Comparison of ENCODE assay signal across 1 cellular context in the genomic region with DNA sequence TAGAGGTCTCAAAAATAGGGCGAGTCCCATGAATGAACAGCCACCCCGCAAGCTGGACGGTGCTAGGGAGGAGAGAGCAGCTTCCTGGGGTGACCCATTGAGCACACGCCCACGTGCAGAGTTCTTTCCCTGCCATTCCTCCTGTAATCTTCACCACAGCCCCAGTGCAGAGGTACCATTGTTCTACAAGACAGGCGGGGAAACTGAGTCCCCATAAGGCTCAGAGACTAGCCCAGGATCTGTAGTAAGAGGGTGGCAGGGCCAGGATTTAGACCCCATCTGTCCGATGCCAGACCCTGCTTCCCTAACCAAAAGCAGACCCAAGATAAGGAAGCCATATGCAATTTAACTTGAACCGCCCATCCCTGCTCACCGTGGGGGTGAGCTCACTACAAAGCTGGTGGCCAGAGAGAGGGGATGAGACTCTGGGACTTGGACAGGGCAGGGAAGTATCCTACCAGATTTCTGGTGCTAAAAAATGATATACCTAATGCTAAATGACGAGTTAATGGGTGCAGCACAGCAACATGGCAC.
TF ChIP-seq lines count a peak whose summit lies in the region.

No MANE protein-coding gene starts in this region.

TF ChIP-seq in IMR-90, 13 proteins besides CTCF, POLR2A, EP300 and RAD21:
- TF ChIP-seq CEBPB (IDR thresholded peaks at IDR 0.05; ENCODE audit: low read depth, low read length) = no peak
- TF ChIP-seq MXI1 (IDR thresholded peaks at IDR 0.05; ENCODE audit: borderline replicate concordance, low read depth, low read length) = no peak
- TF ChIP-seq, protein P1, sequence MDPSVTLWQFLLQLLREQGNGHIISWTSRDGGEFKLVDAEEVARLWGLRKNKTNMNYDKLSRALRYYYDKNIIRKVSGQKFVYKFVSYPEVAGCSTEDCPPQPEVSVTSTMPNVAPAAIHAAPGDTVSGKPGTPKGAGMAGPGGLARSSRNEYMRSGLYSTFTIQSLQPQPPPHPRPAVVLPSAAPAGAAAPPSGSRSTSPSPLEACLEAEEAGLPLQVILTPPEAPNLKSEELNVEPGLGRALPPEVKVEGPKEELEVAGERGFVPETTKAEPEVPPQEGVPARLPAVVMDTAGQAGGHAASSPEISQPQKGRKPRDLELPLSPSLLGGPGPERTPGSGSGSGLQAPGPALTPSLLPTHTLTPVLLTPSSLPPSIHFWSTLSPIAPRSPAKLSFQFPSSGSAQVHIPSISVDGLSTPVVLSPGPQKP (IDR thresholded peaks at IDR 0.05; ENCODE audit: borderline replicate concordance, low read depth, low read length) = no peak
- TF ChIP-seq CHD1 (IDR thresholded peaks at IDR 0.05; ENCODE audit: low read depth, low read length) = no peak
- TF ChIP-seq MAFK (IDR thresholded peaks at IDR 0.05; ENCODE audit: low read depth, low read length) = no peak
- TF ChIP-seq, protein P2, sequence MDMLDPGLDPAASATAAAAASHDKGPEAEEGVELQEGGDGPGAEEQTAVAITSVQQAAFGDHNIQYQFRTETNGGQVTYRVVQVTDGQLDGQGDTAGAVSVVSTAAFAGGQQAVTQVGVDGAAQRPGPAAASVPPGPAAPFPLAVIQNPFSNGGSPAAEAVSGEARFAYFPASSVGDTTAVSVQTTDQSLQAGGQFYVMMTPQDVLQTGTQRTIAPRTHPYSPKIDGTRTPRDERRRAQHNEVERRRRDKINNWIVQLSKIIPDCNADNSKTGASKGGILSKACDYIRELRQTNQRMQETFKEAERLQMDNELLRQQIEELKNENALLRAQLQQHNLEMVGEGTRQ (IDR thresholded peaks at IDR 0.05; ENCODE audit: low read depth, low read length) = no peak
- no peak for TF ChIP-seq BHLHE40 (IDR thresholded peaks at IDR 0.05; ENCODE audit: low read depth, low read length)
- no peak for TF ChIP-seq FOS (IDR thresholded peaks at IDR 0.05; ENCODE audit: low read depth, low read length)
- no peak for TF ChIP-seq NFE2L2 (IDR thresholded peaks at IDR 0.05; ENCODE audit: low read depth, low read length)
- TF ChIP-seq MAZ (IDR thresholded peaks at IDR 0.05; ENCODE audit: borderline replicate concordance, low read depth, low read length) = no peak
TF ChIP-seq in IMR-90: peak in this region for 0.
